Comparison of ENCODE assay signal across 8 cellular contexts in the genomic region with DNA sequence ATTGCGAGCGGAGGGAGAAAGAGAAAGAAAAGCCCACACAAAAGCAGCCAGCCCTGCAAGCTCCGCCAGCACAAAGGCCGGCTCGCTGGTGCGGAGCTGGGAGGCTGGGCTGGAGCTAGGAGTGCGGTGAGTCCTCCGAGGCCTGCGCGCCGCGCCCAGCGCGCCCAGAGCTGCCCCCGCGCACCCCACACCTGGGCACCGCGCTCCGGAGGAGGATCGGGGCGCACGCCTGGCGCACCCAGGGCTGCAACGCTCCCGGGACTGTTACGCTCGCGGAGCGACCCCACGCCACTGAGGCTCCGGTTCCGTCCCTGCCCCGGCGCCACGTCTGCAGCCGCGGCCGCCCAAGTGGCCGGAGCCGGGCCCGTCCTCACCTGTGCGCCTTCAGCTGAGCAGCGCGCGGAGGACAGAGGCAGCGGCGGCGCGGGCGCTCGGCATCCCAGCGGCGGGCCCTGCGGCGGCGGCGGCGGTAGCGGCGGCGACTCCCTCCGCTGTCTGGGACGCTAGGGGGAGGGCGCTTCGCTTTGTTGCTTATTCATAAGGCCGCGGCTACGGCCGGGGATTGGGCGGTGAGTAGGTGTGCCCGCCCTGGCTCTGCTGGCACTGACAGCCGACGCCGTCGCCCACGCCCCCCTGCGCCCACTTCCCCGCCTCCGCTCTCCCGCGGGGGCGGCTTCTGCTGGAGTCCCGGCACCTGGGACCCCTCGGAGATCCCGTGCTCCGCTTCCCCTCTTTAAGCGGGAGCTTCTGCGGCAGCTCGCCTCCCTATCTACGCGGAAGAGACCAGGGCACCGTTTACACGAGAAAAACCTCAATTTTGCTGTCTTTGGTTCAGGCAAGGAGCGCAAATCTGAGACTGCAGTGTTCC. TPM values are rescaled to one million over a fixed set of nuclear protein-coding genes. Genes with fewer than 3 reads are reported as not detected.
DNase-seq lines count a peak whose midpoint lies in the region; ATAC-seq and TF ChIP-seq lines count a peak whose summit lies in the region.

A gene with protein sequence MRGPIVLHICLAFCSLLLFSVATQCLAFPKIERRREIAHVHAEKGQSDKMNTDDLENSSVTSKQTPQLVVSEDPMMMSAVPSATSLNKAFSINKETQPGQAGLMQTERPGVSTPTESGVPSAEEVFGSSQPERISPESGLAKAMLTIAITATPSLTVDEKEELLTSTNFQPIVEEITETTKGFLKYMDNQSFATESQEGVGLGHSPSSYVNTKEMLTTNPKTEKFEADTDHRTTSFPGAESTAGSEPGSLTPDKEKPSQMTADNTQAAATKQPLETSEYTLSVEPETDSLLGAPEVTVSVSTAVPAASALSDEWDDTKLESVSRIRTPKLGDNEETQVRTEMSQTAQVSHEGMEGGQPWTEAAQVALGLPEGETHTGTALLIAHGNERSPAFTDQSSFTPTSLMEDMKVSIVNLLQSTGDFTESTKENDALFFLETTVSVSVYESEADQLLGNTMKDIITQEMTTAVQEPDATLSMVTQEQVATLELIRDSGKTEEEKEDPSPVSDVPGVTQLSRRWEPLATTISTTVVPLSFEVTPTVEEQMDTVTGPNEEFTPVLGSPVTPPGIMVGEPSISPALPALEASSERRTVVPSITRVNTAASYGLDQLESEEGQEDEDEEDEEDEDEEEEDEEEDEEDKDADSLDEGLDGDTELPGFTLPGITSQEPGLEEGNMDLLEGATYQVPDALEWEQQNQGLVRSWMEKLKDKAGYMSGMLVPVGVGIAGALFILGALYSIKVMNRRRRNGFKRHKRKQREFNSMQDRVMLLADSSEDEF (minus strand): TSS at position 513 of the 868 bp plus-strand sequence. CDS start 12,855 bp downstream, outside the sequence.

- intact Hi-C loops in PC-9 (cut with micrococcal nuclease; ENCODE audit: unreplicated experiment): no loop called here

- H3F3A ChIP-seq in PC-9 (ENCODE audit: insufficient read depth, low read depth): no peaks in the 10 kb centered on the region

- DNase-seq in DMS 273 treated with DMSO at 0.1 percent for 48 hours (lab: John Stamatoyannopoulos, UW) (peak; percentile 67), PC-9 (peak; percentile 60 to 66), fibroblast of peridontal ligament (ENCODE audit: extremely low read depth) (peak; percentile 70)
- peak; percentile 81 for DNase-seq in Jurkat, Clone E6-1 (ENCODE audit: low read depth, low spot score)
- DNase-seq in naive thymus-derived CD8-positive, alpha-beta T cell: peak; percentile 31 to 80 (median 53)
- DNase-seq in stimulated activated naive CD4-positive, alpha-beta T cell (lab: John Stamatoyannopoulos, UW): peak; percentile 20 to 53 (median 35)

- H3K27ac ChIP-seq in PC-9: no peak within 1 kb of the TSS

- H4K20me1 ChIP-seq in PC-9 (ENCODE audit: insufficient read depth): no peaks in the 10 kb centered on the region

- peak within 1 kb of the TSS; percentile 100 for H3K4me2 ChIP-seq in PC-9

- peaks cover 7% of the 10 kb centered on the region for H3K4me1 ChIP-seq in PC-9 (replicated peaks; ENCODE audit: insufficient read depth)

- ATAC-seq in GM21717 (IDR thresholded peaks at IDR 0.05; ENCODE audit: unreplicated experiment): peak; percentile 97
- peak; percentile 87 for ATAC-seq in activated T-helper 17 cell treated with anti-CD3 and anti-CD28 coated beads, Interleukin-2, amount 50 U/mL, for 72 hours (replicated peaks)
- peak; percentile 92 to 97 for ATAC-seq in naive thymus-derived CD8-positive, alpha-beta T cell

- peaks cover 40% of the 10 kb centered on the region for H3K27me3 Mint-ChIP-seq in activated T-helper 17 cell treated with anti-CD3 and anti-CD28 coated beads, Interleukin-2, amount 50 U/mL, for 72 hours
- H3K27me3 Mint-ChIP-seq in naive thymus-derived CD8-positive, alpha-beta T cell: peaks cover 30 to 88% (median 51%) of the 10 kb centered on the region in 5 donors

- H3K4me3 ChIP-seq in Jurkat, Clone E6-1 (ENCODE audit: low read length): peak within 1 kb of the TSS; percentile 55
- H3K4me3 ChIP-seq in PC-9: peak within 1 kb of the TSS; percentile 85

- no TSS peak for BruUV-seq in PC-9 (replicated peaks; lab: Mats Ljungman, UMichigan)

- H3K36me3 Mint-ChIP-seq in activated T-helper 17 cell treated with anti-CD3 and anti-CD28 coated beads, Interleukin-2, amount 50 U/mL, for 72 hours (ENCODE audit: low read depth): no peaks in the 10 kb centered on the region
- H3K36me3 Mint-ChIP-seq in naive thymus-derived CD8-positive, alpha-beta T cell: no peaks in the 10 kb centered on the region

- H3K27ac Mint-ChIP-seq in activated T-helper 17 cell treated with anti-CD3 and anti-CD28 coated beads, Interleukin-2, amount 50 U/mL, for 72 hours: no peak within 1 kb of the TSS
- no peak within 1 kb of the TSS for H3K27ac Mint-ChIP-seq in naive thymus-derived CD8-positive, alpha-beta T cell

- POLR2A ChIA-PET in PC-9 (lab: Charles Lee; ENCODE audit: unreplicated experiment): no interaction called here
- POLR2A ChIA-PET in naive thymus-derived CD8-positive, alpha-beta T cell (lab: Charles Lee): no interaction called here

- H3K4me3 Mint-ChIP-seq in activated T-helper 17 cell treated with anti-CD3 and anti-CD28 coated beads, Interleukin-2, amount 50 U/mL, for 72 hours: peak within 1 kb of the TSS; percentile 69
- peak within 1 kb of the TSS; percentile 72 to 85 (median 80) for H3K4me3 Mint-ChIP-seq in naive thymus-derived CD8-positive, alpha-beta T cell

- no peaks in the 10 kb centered on the region for H3K36me3 ChIP-seq in PC-9 (ENCODE audit: low read depth)

- H3K9me3 ChIP-seq in PC-9 (ENCODE audit: insufficient read depth, low read depth): no peaks in the 10 kb centered on the region; the same call in 1 of the 2 replicates

- H2AFZ ChIP-seq in PC-9: peak within 1 kb of the TSS; percentile 81

- TF ChIP-seq CTCF in PC-9 (conservative IDR thresholded peaks at IDR 0.05): no peak

- no peaks in the 10 kb centered on the region for H3K79me2 ChIP-seq in PC-9 (ENCODE audit: low read depth)

- no peaks in the 10 kb centered on the region for H3K4me1 Mint-ChIP-seq in activated T-helper 17 cell treated with anti-CD3 and anti-CD28 coated beads, Interleukin-2, amount 50 U/mL, for 72 hours
- peaks cover 3 to 19% (median 14%) of the 10 kb centered on the region in 4 donors for H3K4me1 Mint-ChIP-seq in naive thymus-derived CD8-positive, alpha-beta T cell

- H3K27me3 ChIP-seq in PC-9 (ENCODE audit: insufficient read depth, low read depth): peaks cover 54% of the 10 kb centered on the region

- no peaks in the 10 kb centered on the region for H3K9me3 Mint-ChIP-seq in activated T-helper 17 cell treated with anti-CD3 and anti-CD28 coated beads, Interleukin-2, amount 50 U/mL, for 72 hours
- no peaks in the 10 kb centered on the region for H3K9me3 Mint-ChIP-seq in naive thymus-derived CD8-positive, alpha-beta T cell

- CTCF ChIA-PET in PC-9 (lab: Charles Lee): no interaction called here

- no peaks in the 10 kb centered on the region for H3K9me2 ChIP-seq in PC-9 (ENCODE audit: insufficient read depth)

RNA-seq across cellular contexts. Expression of the gene that starts here (rescaled TPM):
- 3.7 TPM for polyA plus RNA-seq in Jurkat, Clone E6-1 (2012; ENCODE audit: insufficient read depth, insufficient read length)
- total RNA-seq in PC-9 (2021): not detected in 2 replicates
- not detected for total RNA-seq in activated T-helper 17 cell treated with anti-CD3 and anti-CD28 coated beads, Interleukin-2, amount 50 U/mL, for 72 hours
- total RNA-seq in naive thymus-derived CD8-positive, alpha-beta T cell: not detected
- not detected for polyA plus RNA-seq in naive thymus-derived CD8-positive, alpha-beta T cell

Comparison
In these comparisons a context has a peak if more than half of its experiments do, and no peak if none do; other contexts are left out.
1. Peak in DNase-seq, H3K4me3 ChIP-seq and H3K4me2 ChIP-seq in PC-9; RNA of the gene not detected or under 1 TPM.
2. Peak in ATAC-seq in activated T-helper 17 cell treated with anti-CD3 and anti-CD28 coated beads, Interleukin-2, amount 50 U/mL, for 72 hours; RNA of the gene not detected or under 1 TPM.
3. Peak in DNase-seq and ATAC-seq in naive thymus-derived CD8-positive, alpha-beta T cell; RNA of the gene not detected or under 1 TPM.